ENCODE assay signal across 8 cellular contexts in genomic region chr12:102948941-102949352, GRCh38. TPM values are rescaled to one million over a fixed set of nuclear protein-coding genes. Genes with fewer than 3 reads are reported as not detected.
DNase-seq lines count a peak whose midpoint lies in the region; ATAC-seq and TF ChIP-seq lines count a peak whose summit lies in the region.

No MANE protein-coding gene starts in this region.

- ATAC-seq in sciatic nerve (no peak), HG02642 (IDR thresholded peaks at IDR 0.05; ENCODE audit: poor library complexity, unreplicated experiment) (no peak), HG03108 (IDR thresholded peaks at IDR 0.05; ENCODE audit: unreplicated experiment) (no peak)

- TF ChIP-seq CTCF in AG09319 (IDR thresholded peaks at IDR 0.05; ENCODE audit: low read depth, low read length), result peak; percentile 90
- TF ChIP-seq CTCF in GM13977 (IDR thresholded peaks at IDR 0.05; ENCODE audit: extremely low read depth, insufficient read depth, missing control alignments), result peak; percentile 92

- intact Hi-C loops in sciatic nerve (cut with DNase I), result no loop called here

- peak; percentile 11 for DNase-seq in AG09319 (ENCODE audit: extremely low read depth, low read depth)
- no peak for DNase-seq in GM13977 (ENCODE audit: low spot score)
- DNase-seq in NCI-H460 (ENCODE audit: extremely low read depth, low read depth), result peak; percentile 37
- peak; percentile 46 for DNase-seq in activated T-cell treated with anti-CD3 and anti-CD28 coated beads for 4 hours
- peak; percentile 23 for DNase-seq in foreskin melanocyte
- peak; percentile 70 for DNase-seq in sciatic nerve (ENCODE audit: low spot score)

- in situ Hi-C loops in GM13977 (cut with MboI; ENCODE audit: low pct_unique_long_range_greater_than_20kb, low sequenced_read_pairs, unreplicated experiment), result loop anchor here (10.0 kb wide), 1 partner anchor 596 kb away; no protein-coding TSS in a partner anchor

RNA-seq across cellular contexts. Expression of gene ASCL1, which starts 8.5 kb away (rescaled TPM):
- not detected in 2 replicates for total RNA-seq in NCI-H460 (2014; rRNA removed; shearing (Covaris generic))
- polyA plus RNA-seq in NCI-H460 (2014; cell fraction: nucleus; rRNA removed), result 0.17 TPM in 1 of 2 replicates, not detected in the other
- total RNA-seq in sciatic nerve, result not detected

RNA-seq across cellular contexts. Expression of gene PAH, which starts 31.9 kb away (rescaled TPM):
- total RNA-seq in NCI-H460 (2014; rRNA removed; shearing (Covaris generic)), result not detected in 2 replicates
- polyA plus RNA-seq in NCI-H460 (2014; cell fraction: nucleus; rRNA removed), result not detected in 2 replicates
- total RNA-seq in sciatic nerve, result not detected
